In the genomic region with DNA sequence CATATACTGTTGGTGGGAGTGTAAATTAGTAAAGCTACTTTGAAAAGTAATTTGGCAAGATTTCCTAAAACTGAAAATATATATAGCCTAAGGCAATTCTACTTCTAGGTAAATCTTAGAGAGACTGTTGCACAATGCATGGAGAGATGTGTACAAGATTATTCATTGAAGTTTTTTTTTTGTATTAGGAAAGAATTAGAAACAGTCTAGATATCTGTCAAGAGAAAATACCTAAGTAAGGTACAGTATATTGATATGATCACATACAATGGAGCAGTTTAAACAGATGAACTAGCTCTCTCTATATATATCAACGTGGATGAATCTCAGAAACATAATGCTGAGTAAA, we compare ENCODE assay signal across 27 cellular contexts.
"Had no signal": no experiment of that assay in that cellular context is flagged by ENCODE, and none has a peak within 500 bp of the region (broad histone marks: within the 10 kb centered on the region; RNA-seq: fewer than 3 reads in every experiment).

No MANE protein-coding gene starts in this region.

- ATAC-seq: gastroesophageal sphincter; heart right ventricle; left lobe of liver; naive thymus-derived CD4-positive, alpha-beta T cell; sciatic nerve had no signal

- H3K4me1 ChIP-seq: colonic mucosa, esophagus muscularis mucosa, gastroesophageal sphincter, parathyroid adenoma, right atrium auricular region, thyroid gland, vagina had no signal

- DNase-seq: colonic mucosa; effector CD8-positive, alpha-beta T cell; endodermal cell; heart right ventricle; hypothalamus; kidney; mesenchymal stem cell; midbrain; naive thymus-derived CD4-positive, alpha-beta T cell; stimulated activated CD4-positive, alpha-beta T cell treated with anti-CD3 and anti-CD28 coated beads, Interleukin-12 subunit alpha, Interleukin-12 subunit beta, amount 100 ng/mL, for 4 hours; stimulated activated CD4-positive, alpha-beta T cell treated with anti-CD3 and anti-CD28 coated beads, Interleukin-1b, Interleukin-23, amount 100 ng/mL, for 48 hours; stimulated activated CD4-positive, alpha-beta T cell treated with anti-CD3 and anti-CD28 coated beads, Interleukin-4, amount 100 ng/mL, for 1 hour; stimulated activated CD8-positive, alpha-beta memory T cell treated with anti-CD3 and anti-CD28 coated beads, Interleukin-4, amount 100 ng/mL, for 48 hours; stimulated activated naive CD4-positive, alpha-beta T cell treated with Interleukin-2 at 50 U/mL for 16 hours; stomach; thyroid gland had no signal

- H3K27me3 ChIP-seq: colonic mucosa, esophagus muscularis mucosa, heart right ventricle, right atrium auricular region, thyroid gland, vagina had no signal

- H3K36me3 ChIP-seq: colonic mucosa, esophagus muscularis mucosa, gastroesophageal sphincter, heart right ventricle, neural progenitor cell, right atrium auricular region, stomach, thyroid gland, vagina had no signal

- H3K4me3 ChIP-seq: colonic mucosa, esophagus muscularis mucosa, gastroesophageal sphincter, heart right ventricle, lung, neural progenitor cell, right atrium auricular region, smooth muscle cell, stomach, thyroid gland, vagina had no signal

- H3K27ac ChIP-seq: colonic mucosa, esophagus muscularis mucosa, foreskin keratinocyte, gastroesophageal sphincter, heart right ventricle, neural progenitor cell, parathyroid adenoma, right atrium auricular region, stomach, thyroid gland, vagina had no signal

- FAIRE-seq: kidney had no signal

- H3K9me3 ChIP-seq: colonic mucosa, esophagus muscularis mucosa, gastroesophageal sphincter, heart right ventricle, right atrium auricular region, stomach, thyroid gland, vagina had no signal
